Comparison of ENCODE assay signal across 2 cellular contexts in the genomic region with DNA sequence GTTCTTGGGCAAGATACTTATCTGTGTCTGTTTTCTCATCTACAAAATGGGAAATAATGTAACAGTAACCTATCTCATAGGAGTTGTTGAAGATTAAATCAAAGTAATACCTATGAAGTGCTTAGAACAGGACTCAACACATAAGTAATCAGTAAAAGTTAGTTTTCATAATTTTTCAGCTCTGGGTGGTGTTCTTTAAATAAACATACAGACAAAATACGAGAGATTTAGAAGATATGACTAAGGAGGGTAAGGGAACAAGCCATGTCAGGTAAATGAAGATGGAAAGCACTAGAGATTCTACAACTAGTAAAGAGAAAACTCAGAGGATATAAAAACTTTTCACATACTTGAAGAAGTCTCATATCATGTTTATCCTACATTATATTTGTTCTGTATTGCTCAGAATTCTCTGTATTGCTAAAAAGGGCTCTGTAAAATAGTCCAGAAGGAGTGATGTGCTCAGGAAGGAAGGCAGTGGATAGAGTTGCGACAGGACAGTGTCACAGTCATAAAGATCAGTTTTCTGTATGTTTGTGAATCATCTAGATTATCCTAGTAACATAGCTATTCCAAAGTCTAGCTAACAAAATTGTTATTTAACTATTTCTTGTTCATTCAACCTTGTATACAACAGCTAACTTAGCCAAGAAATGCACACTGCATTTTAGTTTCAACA.
TF ChIP-seq lines count a peak whose summit lies in the region.

No MANE protein-coding gene starts in this region.

TF ChIP-seq in HEK293, 187 proteins besides CTCF, POLR2A, EP300 and RAD21 (continued from another document):
- TF ChIP-seq, protein P1, sequence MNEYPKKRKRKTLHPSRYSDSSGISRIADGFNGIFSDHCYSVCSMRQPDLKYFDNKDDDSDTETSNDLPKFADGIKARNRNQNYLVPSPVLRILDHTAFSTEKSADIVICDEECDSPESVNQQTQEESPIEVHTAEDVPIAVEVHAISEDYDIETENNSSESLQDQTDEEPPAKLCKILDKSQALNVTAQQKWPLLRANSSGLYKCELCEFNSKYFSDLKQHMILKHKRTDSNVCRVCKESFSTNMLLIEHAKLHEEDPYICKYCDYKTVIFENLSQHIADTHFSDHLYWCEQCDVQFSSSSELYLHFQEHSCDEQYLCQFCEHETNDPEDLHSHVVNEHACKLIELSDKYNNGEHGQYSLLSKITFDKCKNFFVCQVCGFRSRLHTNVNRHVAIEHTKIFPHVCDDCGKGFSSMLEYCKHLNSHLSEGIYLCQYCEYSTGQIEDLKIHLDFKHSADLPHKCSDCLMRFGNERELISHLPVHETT (tag by site-specific recombination; IDR thresholded peaks at IDR 0.05), result no peak
- TF ChIP-seq ZNF837 (tag by site-specific recombination; IDR thresholded peaks at IDR 0.05) (no peak), MEIS1 (CRISPR knock-in tag; IDR thresholded peaks at IDR 0.05; ENCODE audit: borderline replicate concordance) (no peak), ZNF2 (tag by site-specific recombination; IDR thresholded peaks at IDR 0.05) (no peak), HOXA7 (CRISPR knock-in tag; IDR thresholded peaks at IDR 0.05; ENCODE audit: borderline replicate concordance) (no peak), ZSCAN30 (tag by site-specific recombination; IDR thresholded peaks at IDR 0.05) (no peak), WT1 (tag by site-specific recombination; IDR thresholded peaks at IDR 0.05) (peak; percentile 62), ZBTB7A (tag by site-specific recombination; IDR thresholded peaks at IDR 0.05; ENCODE audit: low read depth) (no peak)
- TF ChIP-seq, protein P2, sequence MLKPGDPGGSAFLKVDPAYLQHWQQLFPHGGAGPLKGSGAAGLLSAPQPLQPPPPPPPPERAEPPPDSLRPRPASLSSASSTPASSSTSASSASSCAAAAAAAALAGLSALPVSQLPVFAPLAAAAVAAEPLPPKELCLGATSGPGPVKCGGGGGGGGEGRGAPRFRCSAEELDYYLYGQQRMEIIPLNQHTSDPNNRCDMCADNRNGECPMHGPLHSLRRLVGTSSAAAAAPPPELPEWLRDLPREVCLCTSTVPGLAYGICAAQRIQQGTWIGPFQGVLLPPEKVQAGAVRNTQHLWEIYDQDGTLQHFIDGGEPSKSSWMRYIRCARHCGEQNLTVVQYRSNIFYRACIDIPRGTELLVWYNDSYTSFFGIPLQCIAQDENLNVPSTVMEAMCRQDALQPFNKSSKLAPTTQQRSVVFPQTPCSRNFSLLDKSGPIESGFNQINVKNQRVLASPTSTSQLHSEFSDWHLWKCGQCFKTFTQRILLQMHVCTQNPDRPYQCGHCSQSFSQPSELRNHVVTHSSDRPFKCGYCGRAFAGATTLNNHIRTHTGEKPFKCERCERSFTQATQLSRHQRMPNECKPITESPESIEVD (tag by site-specific recombination; IDR thresholded peaks at IDR 0.05), result peak; percentile 88
- TF ChIP-seq, protein P3, sequence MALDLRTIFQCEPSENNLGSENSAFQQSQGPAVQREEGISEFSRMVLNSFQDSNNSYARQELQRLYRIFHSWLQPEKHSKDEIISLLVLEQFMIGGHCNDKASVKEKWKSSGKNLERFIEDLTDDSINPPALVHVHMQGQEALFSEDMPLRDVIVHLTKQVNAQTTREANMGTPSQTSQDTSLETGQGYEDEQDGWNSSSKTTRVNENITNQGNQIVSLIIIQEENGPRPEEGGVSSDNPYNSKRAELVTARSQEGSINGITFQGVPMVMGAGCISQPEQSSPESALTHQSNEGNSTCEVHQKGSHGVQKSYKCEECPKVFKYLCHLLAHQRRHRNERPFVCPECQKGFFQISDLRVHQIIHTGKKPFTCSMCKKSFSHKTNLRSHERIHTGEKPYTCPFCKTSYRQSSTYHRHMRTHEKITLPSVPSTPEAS (tag by site-specific recombination; IDR thresholded peaks at IDR 0.05), result no peak

TF ChIP-seq in GM12878, 131 proteins besides CTCF, POLR2A, EP300 and RAD21:
- TF ChIP-seq, protein P4, sequence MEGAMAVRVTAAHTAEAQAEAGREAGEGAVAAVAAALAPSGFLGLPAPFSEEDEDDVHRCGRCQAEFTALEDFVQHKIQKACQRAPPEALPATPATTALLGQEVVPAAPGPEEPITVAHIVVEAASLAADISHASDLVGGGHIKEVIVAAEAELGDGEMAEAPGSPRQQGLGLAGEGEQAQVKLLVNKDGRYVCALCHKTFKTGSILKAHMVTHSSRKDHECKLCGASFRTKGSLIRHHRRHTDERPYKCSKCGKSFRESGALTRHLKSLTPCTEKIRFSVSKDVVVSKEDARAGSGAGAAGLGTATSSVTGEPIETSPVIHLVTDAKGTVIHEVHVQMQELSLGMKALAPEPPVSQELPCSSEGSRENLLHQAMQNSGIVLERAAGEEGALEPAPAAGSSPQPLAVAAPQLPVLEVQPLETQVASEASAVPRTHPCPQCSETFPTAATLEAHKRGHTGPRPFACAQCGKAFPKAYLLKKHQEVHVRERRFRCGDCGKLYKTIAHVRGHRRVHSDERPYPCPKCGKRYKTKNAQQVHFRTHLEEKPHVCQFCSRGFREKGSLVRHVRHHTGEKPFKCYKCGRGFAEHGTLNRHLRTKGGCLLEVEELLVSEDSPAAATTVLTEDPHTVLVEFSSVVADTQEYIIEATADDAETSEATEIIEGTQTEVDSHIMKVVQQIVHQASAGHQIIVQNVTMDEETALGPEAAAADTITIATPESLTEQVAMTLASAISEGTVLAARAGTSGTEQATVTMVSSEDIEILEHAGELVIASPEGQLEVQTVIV (IDR thresholded peaks at IDR 0.05; ENCODE audit: borderline replicate concordance, partially characterized antibody), result no peak
- TF ChIP-seq, protein P5, sequence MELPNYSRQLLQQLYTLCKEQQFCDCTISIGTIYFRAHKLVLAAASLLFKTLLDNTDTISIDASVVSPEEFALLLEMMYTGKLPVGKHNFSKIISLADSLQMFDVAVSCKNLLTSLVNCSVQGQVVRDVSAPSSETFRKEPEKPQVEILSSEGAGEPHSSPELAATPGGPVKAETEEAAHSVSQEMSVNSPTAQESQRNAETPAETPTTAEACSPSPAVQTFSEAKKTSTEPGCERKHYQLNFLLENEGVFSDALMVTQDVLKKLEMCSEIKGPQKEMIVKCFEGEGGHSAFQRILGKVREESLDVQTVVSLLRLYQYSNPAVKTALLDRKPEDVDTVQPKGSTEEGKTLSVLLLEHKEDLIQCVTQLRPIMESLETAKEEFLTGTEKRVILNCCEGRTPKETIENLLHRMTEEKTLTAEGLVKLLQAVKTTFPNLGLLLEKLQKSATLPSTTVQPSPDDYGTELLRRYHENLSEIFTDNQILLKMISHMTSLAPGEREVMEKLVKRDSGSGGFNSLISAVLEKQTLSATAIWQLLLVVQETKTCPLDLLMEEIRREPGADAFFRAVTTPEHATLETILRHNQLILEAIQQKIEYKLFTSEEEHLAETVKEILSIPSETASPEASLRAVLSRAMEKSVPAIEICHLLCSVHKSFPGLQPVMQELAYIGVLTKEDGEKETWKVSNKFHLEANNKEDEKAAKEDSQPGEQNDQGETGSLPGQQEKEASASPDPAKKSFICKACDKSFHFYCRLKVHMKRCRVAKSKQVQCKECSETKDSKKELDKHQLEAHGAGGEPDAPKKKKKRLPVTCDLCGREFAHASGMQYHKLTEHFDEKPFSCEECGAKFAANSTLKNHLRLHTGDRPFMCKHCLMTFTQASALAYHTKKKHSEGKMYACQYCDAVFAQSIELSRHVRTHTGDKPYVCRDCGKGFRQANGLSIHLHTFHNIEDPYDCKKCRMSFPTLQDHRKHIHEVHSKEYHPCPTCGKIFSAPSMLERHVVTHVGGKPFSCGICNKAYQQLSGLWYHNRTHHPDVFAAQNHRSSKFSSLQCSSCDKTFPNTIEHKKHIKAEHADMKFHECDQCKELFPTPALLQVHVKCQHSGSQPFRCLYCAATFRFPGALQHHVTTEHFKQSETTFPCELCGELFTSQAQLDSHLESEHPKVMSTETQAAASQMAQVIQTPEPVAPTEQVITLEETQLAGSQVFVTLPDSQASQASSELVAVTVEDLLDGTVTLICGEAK (IDR thresholded peaks at IDR 0.05; ENCODE audit: borderline replicate concordance), result no peak
- no peak for TF ChIP-seq CHD2 (IDR thresholded peaks at IDR 0.05; ENCODE audit: borderline replicate concordance, low read depth, low read length)
- TF ChIP-seq CREM (IDR thresholded peaks at IDR 0.05; ENCODE audit: low read depth), result no peak
- TF ChIP-seq ZNF622 (IDR thresholded peaks at IDR 0.05), result no peak
- TF ChIP-seq, protein P6, sequence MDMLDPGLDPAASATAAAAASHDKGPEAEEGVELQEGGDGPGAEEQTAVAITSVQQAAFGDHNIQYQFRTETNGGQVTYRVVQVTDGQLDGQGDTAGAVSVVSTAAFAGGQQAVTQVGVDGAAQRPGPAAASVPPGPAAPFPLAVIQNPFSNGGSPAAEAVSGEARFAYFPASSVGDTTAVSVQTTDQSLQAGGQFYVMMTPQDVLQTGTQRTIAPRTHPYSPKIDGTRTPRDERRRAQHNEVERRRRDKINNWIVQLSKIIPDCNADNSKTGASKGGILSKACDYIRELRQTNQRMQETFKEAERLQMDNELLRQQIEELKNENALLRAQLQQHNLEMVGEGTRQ (IDR thresholded peaks at IDR 0.05; ENCODE audit: borderline replicate concordance, low read depth, low read length), result no peak
- TF ChIP-seq, protein P7, sequence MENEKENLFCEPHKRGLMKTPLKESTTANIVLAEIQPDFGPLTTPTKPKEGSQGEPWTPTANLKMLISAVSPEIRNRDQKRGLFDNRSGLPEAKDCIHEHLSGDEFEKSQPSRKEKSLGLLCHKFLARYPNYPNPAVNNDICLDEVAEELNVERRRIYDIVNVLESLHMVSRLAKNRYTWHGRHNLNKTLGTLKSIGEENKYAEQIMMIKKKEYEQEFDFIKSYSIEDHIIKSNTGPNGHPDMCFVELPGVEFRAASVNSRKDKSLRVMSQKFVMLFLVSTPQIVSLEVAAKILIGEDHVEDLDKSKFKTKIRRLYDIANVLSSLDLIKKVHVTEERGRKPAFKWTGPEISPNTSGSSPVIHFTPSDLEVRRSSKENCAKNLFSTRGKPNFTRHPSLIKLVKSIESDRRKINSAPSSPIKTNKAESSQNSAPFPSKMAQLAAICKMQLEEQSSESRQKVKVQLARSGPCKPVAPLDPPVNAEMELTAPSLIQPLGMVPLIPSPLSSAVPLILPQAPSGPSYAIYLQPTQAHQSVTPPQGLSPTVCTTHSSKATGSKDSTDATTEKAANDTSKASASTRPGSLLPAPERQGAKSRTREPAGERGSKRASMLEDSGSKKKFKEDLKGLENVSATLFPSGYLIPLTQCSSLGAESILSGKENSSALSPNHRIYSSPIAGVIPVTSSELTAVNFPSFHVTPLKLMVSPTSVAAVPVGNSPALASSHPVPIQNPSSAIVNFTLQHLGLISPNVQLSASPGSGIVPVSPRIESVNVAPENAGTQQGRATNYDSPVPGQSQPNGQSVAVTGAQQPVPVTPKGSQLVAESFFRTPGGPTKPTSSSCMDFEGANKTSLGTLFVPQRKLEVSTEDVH (IDR thresholded peaks at IDR 0.05; ENCODE audit: low read depth, partially characterized antibody), result no peak
